Comparison of ENCODE assay signal across 8 cellular contexts in the genomic region with DNA sequence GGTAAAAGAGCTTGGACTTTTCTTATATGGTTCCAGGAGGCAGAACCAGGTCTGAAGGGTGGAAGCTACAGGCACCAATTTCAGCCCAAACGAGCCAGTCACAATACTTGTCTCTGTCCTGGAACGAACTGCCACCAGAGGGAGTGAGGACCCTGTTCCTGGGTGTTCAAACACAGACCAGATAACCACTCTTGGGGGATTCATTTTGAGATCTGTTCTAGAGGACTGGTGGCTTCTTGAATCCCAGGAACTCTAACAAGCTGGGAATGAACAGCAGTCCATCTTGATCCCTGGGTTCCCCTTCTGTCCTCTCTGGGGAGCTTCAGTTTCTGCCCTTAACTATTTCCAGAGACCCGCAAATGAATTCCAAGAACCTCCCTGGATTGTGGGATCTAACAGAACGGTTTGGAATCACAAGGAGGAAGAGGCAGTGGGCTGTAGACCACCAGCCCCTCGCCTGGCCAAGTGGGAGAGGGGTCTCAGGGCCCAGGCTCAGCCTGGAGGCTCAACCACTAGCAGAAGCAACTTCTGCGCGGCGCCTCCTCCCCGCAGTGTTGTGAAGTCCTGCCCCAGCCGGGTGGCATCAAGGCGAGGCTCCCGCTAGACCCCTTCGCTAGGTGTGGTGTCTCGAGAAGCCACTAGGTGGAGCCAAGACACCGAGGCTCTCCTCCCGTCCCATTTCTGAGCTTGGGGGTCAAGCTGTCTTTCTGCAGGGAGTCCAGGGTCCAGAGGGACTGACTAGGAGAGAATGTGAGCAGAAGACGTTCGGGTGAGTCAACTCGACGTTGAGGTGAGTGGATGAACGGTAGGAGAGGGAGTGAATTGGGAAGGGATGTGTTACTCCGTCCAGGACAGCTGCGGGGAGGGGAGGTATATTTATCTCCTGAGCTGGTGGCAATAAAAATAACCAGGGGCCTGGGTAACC. TPM values are rescaled to one million over a fixed set of nuclear protein-coding genes. Genes with fewer than 3 reads are reported as not detected.
DNase-seq lines count a peak whose midpoint lies in the region; ATAC-seq and TF ChIP-seq lines count a peak whose summit lies in the region.

No MANE protein-coding gene starts in this region.

- POLR2A ChIA-PET in SK-N-SH (lab: Yijun Ruan, JAX) = interaction anchor here (0.9 to 4.3 kb wide), 16 partner anchors 10 to 168 kb away, joined by 3 to 57 read pairs (median 6); partner anchors contain the start of genes CRABP2, ISG20L2, METTL25B and MRPL24

- peak overlapping the region; percentile 39 to 51 for H3K4me3 ChIP-seq in SK-N-SH (ENCODE audit: low read depth in 2 of 2, low read length in 1 of 2)
- peak overlapping the region; percentile 11 for H3K4me3 ChIP-seq in parathyroid adenoma (ENCODE audit: low read depth, low read length)

- H3K27me3 ChIP-seq in SK-N-SH (ENCODE audit: insufficient read depth) (no peaks in the 10 kb centered on the region), parathyroid adenoma (ENCODE audit: control insufficient read depth, insufficient read depth, low read length) (peaks cover 3% of the 10 kb centered on the region)

- H3K9me3 ChIP-seq in SK-N-SH = no peaks in the 10 kb centered on the region
- H3K9me3 ChIP-seq in parathyroid adenoma (ENCODE audit: control insufficient read depth, low read length) = no peaks in the 10 kb centered on the region

- CTCF ChIA-PET in SK-N-SH (lab: Yijun Ruan, JAX) = interaction anchor here (0.6 to 45.5 kb wide), 71 partner anchors 10 to 318 kb away, joined by 3 to 2702 read pairs (median 7); partner anchors contain the start of genes BCAN, CRABP2, HDGF and INSRR

- H4K20me1 ChIP-seq in SK-N-SH (ENCODE audit: insufficient read depth) = no peaks in the 10 kb centered on the region

- H3K27ac ChIP-seq in SK-N-SH (ENCODE audit: low read depth in 2 of 2, low read length in 1 of 2) (peak overlapping the region in 1 of 2 experiments; percentile 86; a peak in 2 of 4 replicates), parathyroid adenoma (no peak overlapping the region)

- TF ChIP-seq EP300 in SK-N-SH (IDR thresholded peaks at IDR 0.05; ENCODE audit: borderline replicate concordance in 1 of 2, low read depth in 1 of 2, low read length in 1 of 2) = no peak

- peaks cover 10% of the 10 kb centered on the region for H3K27me3 Mint-ChIP-seq in type B pancreatic cell

- TF ChIP-seq RAD21 in SK-N-SH (IDR thresholded peaks at IDR 0.05; ENCODE audit: low read length) = peak; percentile 99

- peak; percentile 69 for ATAC-seq in GM19324 (IDR thresholded peaks at IDR 0.05; ENCODE audit: low FRiP score, unreplicated experiment)

- H3K36me3 ChIP-seq in SK-N-SH (replicated peaks in 1 of 2; ENCODE audit: control insufficient read depth in 1 of 2, insufficient read depth in 2 of 2, low read length in 1 of 2) (no peaks in the 10 kb centered on the region), parathyroid adenoma (ENCODE audit: control insufficient read depth, insufficient read depth, low read length) (no peaks in the 10 kb centered on the region)

- H3K36me3 Mint-ChIP-seq in type B pancreatic cell = no peaks in the 10 kb centered on the region

- H3K4me2 ChIP-seq in SK-N-SH (peak overlapping the region; percentile 82), parathyroid adenoma (ENCODE audit: low read length) (peak overlapping the region; percentile 17)

- H3K9me3 Mint-ChIP-seq in type B pancreatic cell = no peaks in the 10 kb centered on the region

- H3K79me2 ChIP-seq in SK-N-SH (ENCODE audit: insufficient read depth) (no peaks in the 10 kb centered on the region), parathyroid adenoma (no peaks in the 10 kb centered on the region)

- no peaks in the 10 kb centered on the region for H3K9me2 ChIP-seq in SK-N-SH

- 3% methylated on average over 15 of the region's 23 CpGs for WGBS in SK-N-SH (ENCODE audit: low lambda C conversion rate)

- peak overlapping the region; percentile 86 for H3K27ac Mint-ChIP-seq in type B pancreatic cell

- TF ChIP-seq CTCF in SK-N-SH (IDR thresholded peaks at IDR 0.05) = peak; percentile 74
- TF ChIP-seq CTCF in parathyroid adenoma (IDR thresholded peaks at IDR 0.05) = peak; percentile 77
- peak; percentile 84 for TF ChIP-seq CTCF in type B pancreatic cell (conservative IDR thresholded peaks at IDR 0.05)

- peaks cover 50% of the 10 kb centered on the region for H3K4me1 Mint-ChIP-seq in type B pancreatic cell (ENCODE audit: unreplicated experiment)

- peak; percentile 89 for DNase-seq in AG08395 (ENCODE audit: low spot score)
- peak; percentile 62 for DNase-seq in NCI-H1048 (lab: John Stamatoyannopoulos, UW)
- peak; percentile 85 for DNase-seq in SK-N-SH
- peak; percentile 16 to 65 (median 49) for DNase-seq in activated naive CD4-positive, alpha-beta T cell (lab: John Stamatoyannopoulos, UW)
- peak; percentile 54 for DNase-seq in globus pallidus (ENCODE audit: low spot score)
- DNase-seq in type B pancreatic cell (ENCODE audit: extremely low spot score, unreplicated experiment) = peak; percentile 88

- peak overlapping the region; percentile 86 for H3K4me3 Mint-ChIP-seq in type B pancreatic cell

- peaks cover 8% of the 10 kb centered on the region for H3F3A ChIP-seq in SK-N-SH (replicated peaks; ENCODE audit: insufficient read depth)

- H3K9ac ChIP-seq in SK-N-SH (peak overlapping the region; percentile 20; the same call in 1 of the 2 replicates), parathyroid adenoma (peak overlapping the region; percentile 19)

- H2AFZ ChIP-seq in SK-N-SH (ENCODE audit: low read depth) (peak overlapping the region; percentile 92), parathyroid adenoma (peak overlapping the region; percentile 83)

- H3K4me1 ChIP-seq in SK-N-SH (ENCODE audit: control insufficient read depth in 1 of 2, insufficient read depth in 2 of 2, low read depth in 1 of 2, low read length in 1 of 2) (peaks cover 13 to 52% of the 10 kb centered on the region in 2 experiments; a peak in 3 of 4 replicates), parathyroid adenoma (peaks cover 17% of the 10 kb centered on the region)

TF ChIP-seq in SK-N-SH, 30 proteins besides CTCF, POLR2A, EP300 and RAD21:
- TF ChIP-seq MXI1 (IDR thresholded peaks at IDR 0.05; ENCODE audit: low read depth, low read length) = peak; percentile 50; the same call in 1 of the 2 replicates
- peak; percentile 19; the same call in 1 of the 2 replicates for TF ChIP-seq SIN3A (IDR thresholded peaks at IDR 0.05; ENCODE audit: borderline replicate concordance, low read depth, low read length)
- peak; percentile 7; the same call in 1 of the 2 replicates for TF ChIP-seq TCF12 (IDR thresholded peaks at IDR 0.05)
- TF ChIP-seq SMC3 (IDR thresholded peaks at IDR 0.05; ENCODE audit: low read depth, low read length) = peak; percentile 98
- 0 out of 2 replicates have a peak, but pooled peaks have one; percentile 9 for TF ChIP-seq RFX5 (IDR thresholded peaks at IDR 0.05; ENCODE audit: low read length)
- no peak for TF ChIP-seq ZBTB33 (IDR thresholded peaks at IDR 0.05; ENCODE audit: borderline replicate concordance, low read depth)
- TF ChIP-seq USF1 (IDR thresholded peaks at IDR 0.05; ENCODE audit: borderline replicate concordance, low read depth) = no peak

RNA-seq across cellular contexts. Expression of gene NES, which starts 12.1 kb away (rescaled TPM):
- polyA plus RNA-seq in SK-N-SH (2012; rRNA removed) = 12.6 and 15.8 TPM in 2 replicates
- 10.5 and 12.5 TPM in 2 replicates for polyA plus RNA-seq in SK-N-SH (2012; cell fraction: cytosol; rRNA removed)
- 28.7 and 40.4 TPM in 2 replicates for polyA plus RNA-seq in SK-N-SH (2012; cell fraction: nucleus; rRNA removed)
- total RNA-seq in type B pancreatic cell (ENCODE audit: low replicate concordance) = 8.1 and 125 TPM in 2 replicates

RNA-seq across cellular contexts. Expression of gene CRABP2, which starts 16.1 kb away (rescaled TPM):
- polyA plus RNA-seq in SK-N-SH (2012; rRNA removed) = 13.3 and 42.1 TPM in 2 replicates
- 27.0 TPM in 2 replicates for polyA plus RNA-seq in SK-N-SH (2012; cell fraction: cytosol; rRNA removed)
- polyA plus RNA-seq in SK-N-SH (2012; cell fraction: nucleus; rRNA removed) = 21.2 and 48.9 TPM in 2 replicates
- total RNA-seq in type B pancreatic cell (ENCODE audit: low replicate concordance) = 83.7 and 370 TPM in 2 replicates

RNA-seq across cellular contexts. Expression of gene METTL25B, which starts 39.0 kb away (rescaled TPM):
- polyA plus RNA-seq in SK-N-SH (2012; rRNA removed) = 20.1 and 21.2 TPM in 2 replicates
- 10.7 and 14.0 TPM in 2 replicates for polyA plus RNA-seq in SK-N-SH (2012; cell fraction: cytosol; rRNA removed)
- 51.7 and 72.4 TPM in 2 replicates for polyA plus RNA-seq in SK-N-SH (2012; cell fraction: nucleus; rRNA removed)
- total RNA-seq in type B pancreatic cell (ENCODE audit: low replicate concordance) = 35.2 and 39.7 TPM in 2 replicates

RNA-seq across cellular contexts. Expression of gene ISG20L2, which starts 39.3 kb away (rescaled TPM):
- polyA plus RNA-seq in SK-N-SH (2012; rRNA removed) = 31.6 and 44.3 TPM in 2 replicates
- polyA plus RNA-seq in SK-N-SH (2012; cell fraction: cytosol; rRNA removed) = 28.2 and 36.0 TPM in 2 replicates
- polyA plus RNA-seq in SK-N-SH (2012; cell fraction: nucleus; rRNA removed) = 22.9 and 32.5 TPM in 2 replicates
- total RNA-seq in type B pancreatic cell (ENCODE audit: low replicate concordance) = 35.3 and 42.0 TPM in 2 replicates

RNA-seq across cellular contexts. Expression of gene BCAN, which starts 47.4 kb away (rescaled TPM):
- 0.13 and 0.25 TPM in 2 replicates for polyA plus RNA-seq in SK-N-SH (2012; rRNA removed)
- 0.08 and 0.25 TPM in 2 replicates for polyA plus RNA-seq in SK-N-SH (2012; cell fraction: cytosol; rRNA removed)
- polyA plus RNA-seq in SK-N-SH (2012; cell fraction: nucleus; rRNA removed) = 0.10 and 0.20 TPM in 2 replicates
- total RNA-seq in type B pancreatic cell (ENCODE audit: low replicate concordance) = 12.6 TPM in 1 of 2 replicates, not detected in the other
